Comparison of ENCODE assay signal across 13 cellular contexts in genomic region chr17:41772586-41773189, GRCh38. TPM values are rescaled to one million over a fixed set of nuclear protein-coding genes. Genes with fewer than 3 reads are reported as not detected.
DNase-seq lines count a peak whose midpoint lies in the region; ATAC-seq, FAIRE-seq and TF ChIP-seq lines count a peak whose summit lies in the region.
"Had no signal": no experiment of that assay in that cellular context is flagged by ENCODE, and none has a peak within 500 bp of the region (broad histone marks: within the 10 kb centered on the region; RNA-seq: fewer than 3 reads in every experiment).

No MANE protein-coding gene starts in this region.

- H3K9me3 ChIP-seq in body of pancreas (no peaks in the 10 kb centered on the region), keratinocyte (ENCODE audit: control insufficient read depth, low read depth, low read length) (no peaks in the 10 kb centered on the region), psoas muscle (no peaks in the 10 kb centered on the region), tibial artery (no peaks in the 10 kb centered on the region)

- intact Hi-C loops in body of pancreas (cut with DNase I) = no loop called here
- intact Hi-C loops in psoas muscle (cut with DNase I) = no loop called here
- intact Hi-C loops in tibial artery (cut with DNase I; ENCODE audit: low total_unique reads) = no loop called here

- peaks cover 17% of the 10 kb centered on the region; the same call in 1 of the 2 replicates for H3F3A ChIP-seq in GM23338 (replicated peaks; ENCODE audit: low read depth)

- no peak for DNase-seq in GM23338 (ENCODE audit: low spot score)
- DNase-seq in body of pancreas = no peak
- no peak for DNase-seq in keratinocyte (ENCODE audit: low read depth, low spot score)
- no peak for DNase-seq in psoas muscle
- DNase-seq in tibial artery = no peak
- DNase-seq in UCSD-AML1 (lab: John Stamatoyannopoulos, UW; ENCODE audit: unreplicated experiment) = no peak
- DNase-seq in endothelial cell (ENCODE audit: low spot score) = no peak
- DNase-seq in SW480 (ENCODE audit: low spot score) = no peak
- DNase-seq: activated naive CD8-positive, alpha-beta T cell treated with anti-CD3 and anti-CD28 coated beads for 36 hours; effector CD8-positive, alpha-beta T cell; stimulated activated CD8-positive, alpha-beta memory T cell treated with anti-CD3 and anti-CD28 coated beads, Interleukin-4, amount 100 ng/mL, for 48 hours had no signal

- H3K27me3 Mint-ChIP-seq in GM23338 (ENCODE audit: insufficient read depth, low read depth, poor library complexity) (peaks cover 13% of the 10 kb centered on the region), endothelial cell (ENCODE audit: unreplicated experiment) (peaks cover 20% of the 10 kb centered on the region)
- H3K27me3 Mint-ChIP-seq: activated naive CD8-positive, alpha-beta T cell treated with anti-CD3 and anti-CD28 coated beads for 36 hours had no signal

- 0 out of 2 replicates have a peak overlapping the region, but pooled peaks have one; percentile 13 for H3K4me3 ChIP-seq in GM23338
- H3K4me3 ChIP-seq in body of pancreas = no peak overlapping the region
- H3K4me3 ChIP-seq in keratinocyte (ENCODE audit: control insufficient read depth in 2 of 3, extremely low read depth in 1 of 3, insufficient read depth in 2 of 3, low read depth in 1 of 3, low read length in 3 of 3) = peak overlapping the region in 2 of 3 experiments; percentile 8 to 41
- H3K4me3 ChIP-seq in psoas muscle = no peak overlapping the region
- no peak overlapping the region for H3K4me3 ChIP-seq in tibial artery

- no peak for ATAC-seq in GM23338
- ATAC-seq in body of pancreas = no peak
- ATAC-seq in psoas muscle = no peak

- H3K4me1 Mint-ChIP-seq in GM23338 (peaks cover 52% of the 10 kb centered on the region), endothelial cell (ENCODE audit: unreplicated experiment) (peaks cover 43% of the 10 kb centered on the region)

- H3K4me3 Mint-ChIP-seq in GM23338 (no peak overlapping the region; the same call in 2 of the 3 replicates), endothelial cell (ENCODE audit: unreplicated experiment) (no peak overlapping the region)
- H3K4me3 Mint-ChIP-seq: activated naive CD8-positive, alpha-beta T cell treated with anti-CD3 and anti-CD28 coated beads for 36 hours; CD14-positive monocyte had no signal

- H3K9me3 Mint-ChIP-seq in GM23338 (no peaks in the 10 kb centered on the region), endothelial cell (ENCODE audit: unreplicated experiment) (no peaks in the 10 kb centered on the region)
- H3K9me3 Mint-ChIP-seq: activated naive CD8-positive, alpha-beta T cell treated with anti-CD3 and anti-CD28 coated beads for 36 hours had no signal

- H3K36me3 Mint-ChIP-seq in GM23338 (ENCODE audit: low read depth) (peaks cover 47% of the 10 kb centered on the region), endothelial cell (ENCODE audit: low read depth, unreplicated experiment) (peaks cover 30% of the 10 kb centered on the region)
- H3K36me3 Mint-ChIP-seq: activated naive CD8-positive, alpha-beta T cell treated with anti-CD3 and anti-CD28 coated beads for 36 hours had no signal

- H4K20me1 ChIP-seq in GM23338 (replicated peaks; ENCODE audit: insufficient read depth) = no peaks in the 10 kb centered on the region; the same call in none of the 2 replicates
- H4K20me1 ChIP-seq in keratinocyte (ENCODE audit: control insufficient read depth, extremely low read depth, insufficient read depth, low read length) = peaks cover 23% of the 10 kb centered on the region

- TF ChIP-seq CTCF in GM23338 (conservative IDR thresholded peaks at IDR 0.05; ENCODE audit: low read depth in 2 of 2) = no peak
- TF ChIP-seq CTCF in body of pancreas (IDR thresholded peaks at IDR 0.05) = no peak
- no peak for TF ChIP-seq CTCF in keratinocyte (optimal IDR thresholded peaks at IDR 0.05 in 1 of 3, IDR thresholded peaks at IDR 0.05 in 1 of 3, conservative IDR thresholded peaks at IDR 0.05 in 1 of 3; ENCODE audit: extremely low read depth in 1 of 3, insufficient read depth in 2 of 3, low read length in 3 of 3)
- no peak for TF ChIP-seq CTCF in psoas muscle (IDR thresholded peaks at IDR 0.05)
- no peak for TF ChIP-seq CTCF in tibial artery (IDR thresholded peaks at IDR 0.05)
- no peak for TF ChIP-seq CTCF in endothelial cell (IDR thresholded peaks at IDR 0.05; ENCODE audit: unreplicated experiment)

- no peak for FAIRE-seq in keratinocyte (lab: Jason Lieb, UNC)
- FAIRE-seq: G401.6 had no signal

- no peaks in the 10 kb centered on the region for H3K27me3 ChIP-seq in GM23338 (ENCODE audit: insufficient read depth)
- H3K27me3 ChIP-seq in body of pancreas = no peaks in the 10 kb centered on the region
- no peaks in the 10 kb centered on the region for H3K27me3 ChIP-seq in keratinocyte (ENCODE audit: control insufficient read depth, extremely low read depth, insufficient read depth, low read length)
- H3K27me3 ChIP-seq in psoas muscle (ENCODE audit: insufficient read depth in 3 of 3, low read length in 2 of 3) = no peaks in the 10 kb centered on the region
- no peaks in the 10 kb centered on the region for H3K27me3 ChIP-seq in tibial artery

- H3K27ac Mint-ChIP-seq in GM23338 (peak overlapping the region; percentile 94), endothelial cell (ENCODE audit: unreplicated experiment) (no peak overlapping the region)
- H3K27ac Mint-ChIP-seq: activated naive CD8-positive, alpha-beta T cell treated with anti-CD3 and anti-CD28 coated beads for 36 hours; CD14-positive monocyte had no signal

- peak overlapping the region; percentile 79 for H3K27ac ChIP-seq in GM23338 (ENCODE audit: low read depth)
- H3K27ac ChIP-seq in body of pancreas = peak overlapping the region; percentile 67 to 78 (median 75)
- peak overlapping the region; percentile 98 for H3K27ac ChIP-seq in keratinocyte (ENCODE audit: control insufficient read depth, insufficient read depth, low read length)
- peak overlapping the region; percentile 28 for H3K27ac ChIP-seq in psoas muscle
- H3K27ac ChIP-seq in tibial artery = no peak overlapping the region

- whole genome bisulfite sequencing in body of pancreas, 2 donors = 48 to 53% methylated on average over 10 to 19 of the region's 19 CpGs
- 82 to 89% (median 83%) methylated on average over 19 of the region's 19 CpGs for WGBS in psoas muscle, 3 donors

- H3K79me2 ChIP-seq in GM23338 (replicated peaks; ENCODE audit: insufficient read depth) (peaks cover 37% of the 10 kb centered on the region), keratinocyte (ENCODE audit: control insufficient read depth, insufficient read depth, low read length) (peaks cover 75% of the 10 kb centered on the region)

- H3K4me2 ChIP-seq in GM23338 (peak overlapping the region; percentile 68), keratinocyte (ENCODE audit: control insufficient read depth, extremely low read depth, insufficient read depth, low read depth, low read length) (peak overlapping the region; percentile 63)

- H3K9me1 ChIP-seq in keratinocyte (ENCODE audit: control insufficient read depth, extremely low read depth, insufficient read depth, low read length) = peaks cover 3% of the 10 kb centered on the region

- no peak for TF ChIP-seq POLR2A in body of pancreas (IDR thresholded peaks at IDR 0.05)

- H3K4me1 ChIP-seq in GM23338 (ENCODE audit: insufficient read depth) = peaks cover 52% of the 10 kb centered on the region
- peaks cover 57% of the 10 kb centered on the region for H3K4me1 ChIP-seq in body of pancreas
- H3K4me1 ChIP-seq in keratinocyte (ENCODE audit: control insufficient read depth, extremely low read depth, insufficient read depth, low read length) = peaks cover 58% of the 10 kb centered on the region
- peaks cover 32% of the 10 kb centered on the region for H3K4me1 ChIP-seq in psoas muscle
- H3K4me1 ChIP-seq in tibial artery = peaks cover 0 to 59% (median 12%) of the 10 kb centered on the region in 4 donors

- H3K36me3 ChIP-seq in GM23338 (ENCODE audit: insufficient read depth) (peaks cover 6% of the 10 kb centered on the region), body of pancreas (replicated peaks in 1 of 2; ENCODE audit: insufficient read depth in 1 of 2, low read depth in 2 of 2) (peaks cover 17 to 21% of the 10 kb centered on the region in 2 donors), keratinocyte (ENCODE audit: control insufficient read depth in 2 of 2, extremely low read depth in 1 of 2, insufficient read depth in 2 of 2, low read length in 2 of 2) (peaks cover 43 to 52% of the 10 kb centered on the region in 2 experiments), psoas muscle (ENCODE audit: insufficient read depth in 1 of 2, low read depth in 1 of 2) (peaks cover 0 to 44% of the 10 kb centered on the region in 2 donors), tibial artery (peaks cover 0 to 55% (median 31%) of the 10 kb centered on the region in 3 donors)

- dilution Hi-C loops in keratinocyte (cut with MboI; ENCODE audit: extremely low pct_ligation_motif_present, low sequenced_read_pairs) = no loop called here

- peak overlapping the region; percentile 81 for H3K9ac ChIP-seq in keratinocyte (ENCODE audit: control insufficient read depth, extremely low read depth, insufficient read depth, low read length)

- no peaks in the 10 kb centered on the region for H3K9me2 ChIP-seq in GM23338 (ENCODE audit: insufficient read depth)

- H2AFZ ChIP-seq in GM23338 (no peak overlapping the region), keratinocyte (ENCODE audit: control insufficient read depth, low read length) (no peak overlapping the region)

RNA-seq across cellular contexts. Expression of gene JUP, which starts 13.8 kb away (rescaled TPM):
- total RNA-seq in GM23338 (2014; rRNA removed; shearing (Covaris generic)) = 160 and 177 TPM in 2 replicates
- 45.5 and 47.2 TPM in 2 replicates for polyA plus RNA-seq in GM23338 (2016; fragmentation: Nextera tagmentation; extraction: Ambion mirVana)
- 10 to 100 TPM; 67.9 to 85.4 TPM for total RNA-seq in body of pancreas
- 152 to 261 TPM (median 192 TPM) in 3 replicates for polyA plus RNA-seq in keratinocyte
- 318 TPM for polyA plus RNA-seq in keratinocyte (2011; ENCODE audit: low read depth)
- 272 and 540 TPM in 2 replicates for polyA plus RNA-seq in keratinocyte (2011; cell fraction: cytosol; rRNA removed)
- 428 and 649 TPM in 2 replicates for polyA plus RNA-seq in keratinocyte (2011; cell fraction: nucleus; rRNA removed)
- polyA plus RNA-seq in keratinocyte (2012; ENCODE audit: low replicate concordance) = 597 and 1,055 TPM in 2 replicates
- 297 to 1,322 TPM (median 395 TPM) in 3 replicates for polyA minus RNA-seq in keratinocyte
- 688 TPM for polyA minus RNA-seq in keratinocyte (2011; cell fraction: cytosol; rRNA and poly(A)+ RNA removed)
- polyA minus RNA-seq in keratinocyte (2011; cell fraction: nucleus; rRNA and poly(A)+ RNA removed) = 540 and 556 TPM in 2 replicates
- 10 to 100 TPM; 19.4 to 55.0 (median 43.5) TPM for total RNA-seq in psoas muscle
- polyA plus RNA-seq in psoas muscle = 10 to 100 TPM in 2 of 3 donors, 1 to 10 TPM in 1; 9.4 to 30.3 (median 25.8) TPM
- 330 TPM for total RNA-seq in endothelial cell (ENCODE audit: unreplicated experiment)

RNA-seq across cellular contexts. Expression of gene HAP1, which starts 38.2 kb away (rescaled TPM):
- total RNA-seq in GM23338 (2014; rRNA removed; shearing (Covaris generic)) = 2.2 and 3.5 TPM in 2 replicates
- polyA plus RNA-seq in GM23338 (2016; fragmentation: Nextera tagmentation; extraction: Ambion mirVana) (1.4 and 1.6 TPM in 2 replicates), keratinocyte (0.95 to 2.3 TPM (median 1.6 TPM) in 3 replicates), psoas muscle (under 1 TPM; under 0.01 to 0.03 (median 0.01) TPM)
- total RNA-seq in body of pancreas (1 to 10 TPM in 1 of 2 donors, under 1 TPM in 1; 0.52 to 1.3 TPM), psoas muscle (under 1 TPM in 2 of 4 donors, not detected in 2; 0.06 to 0.14 TPM), endothelial cell (ENCODE audit: unreplicated experiment) (18.1 TPM)
- polyA plus RNA-seq in keratinocyte (2011; ENCODE audit: low read depth) = 5.9 TPM
- 0.95 and 1.3 TPM in 2 replicates for polyA plus RNA-seq in keratinocyte (2011; cell fraction: cytosol; rRNA removed)
- 11.3 and 11.7 TPM in 2 replicates for polyA plus RNA-seq in keratinocyte (2011; cell fraction: nucleus; rRNA removed)
- polyA plus RNA-seq in keratinocyte (2012; ENCODE audit: low replicate concordance) = 1.2 and 8.8 TPM in 2 replicates
- polyA minus RNA-seq in keratinocyte = 0.66 to 1.2 TPM (median 0.80 TPM) in 3 replicates
- polyA minus RNA-seq in keratinocyte (2011; cell fraction: cytosol; rRNA and poly(A)+ RNA removed) = not detected
- polyA minus RNA-seq in keratinocyte (2011; cell fraction: nucleus; rRNA and poly(A)+ RNA removed) = 1.3 and 1.8 TPM in 2 replicates
- polyA plus RNA-seq: CD14-positive monocyte had no signal

RNA-seq across cellular contexts. Expression of gene P3H4, which starts 39.1 kb away (rescaled TPM):
- total RNA-seq in GM23338 (2014; rRNA removed; shearing (Covaris generic)) = 27.9 and 33.3 TPM in 2 replicates
- polyA plus RNA-seq in GM23338 (2016; fragmentation: Nextera tagmentation; extraction: Ambion mirVana) = 16.0 and 17.0 TPM in 2 replicates
- total RNA-seq in body of pancreas = 10 to 100 TPM; 18.4 to 22.7 TPM
- polyA plus RNA-seq in keratinocyte = 4.2 to 8.4 TPM (median 5.9 TPM) in 3 replicates
- 6.9 TPM for polyA plus RNA-seq in keratinocyte (2011; ENCODE audit: low read depth)
- 2.3 and 4.9 TPM in 2 replicates for polyA plus RNA-seq in keratinocyte (2011; cell fraction: cytosol; rRNA removed)
- 9.6 and 11.8 TPM in 2 replicates for polyA plus RNA-seq in keratinocyte (2011; cell fraction: nucleus; rRNA removed)
- polyA plus RNA-seq in keratinocyte (2012; ENCODE audit: low replicate concordance) = 5.0 and 6.3 TPM in 2 replicates
- 2.3 to 8.0 TPM (median 4.4 TPM) in 3 replicates for polyA minus RNA-seq in keratinocyte
- 18.4 TPM for polyA minus RNA-seq in keratinocyte (2011; cell fraction: cytosol; rRNA and poly(A)+ RNA removed)
- polyA minus RNA-seq in keratinocyte (2011; cell fraction: nucleus; rRNA and poly(A)+ RNA removed) = 9.0 and 12.2 TPM in 2 replicates
- total RNA-seq in psoas muscle = 1 to 10 TPM; 1.7 to 3.4 (median 2.5) TPM
- polyA plus RNA-seq in psoas muscle = 1 to 10 TPM in 2 of 3 donors, under 1 TPM in 1; 0.58 to 1.5 (median 1.4) TPM
- total RNA-seq in endothelial cell (ENCODE audit: unreplicated experiment) = 22.6 TPM

RNA-seq across cellular contexts. Expression of gene FKBP10, which starts 40.1 kb away (rescaled TPM):
- total RNA-seq in GM23338 (2014; rRNA removed; shearing (Covaris generic)) = 137 and 151 TPM in 2 replicates
- polyA plus RNA-seq in GM23338 (2016; fragmentation: Nextera tagmentation; extraction: Ambion mirVana) (26.2 and 32.2 TPM in 2 replicates), keratinocyte (0.37 to 0.73 TPM (median 0.38 TPM) in 3 replicates), psoas muscle (1 to 10 TPM; 3.9 to 5.8 (median 4.7) TPM)
- total RNA-seq in body of pancreas (10 to 100 TPM; 22.3 to 33.6 TPM), psoas muscle (1 to 10 TPM; 5.4 to 9.5 (median 6.8) TPM), endothelial cell (ENCODE audit: unreplicated experiment) (167 TPM)
- 1.3 TPM for polyA plus RNA-seq in keratinocyte (2011; ENCODE audit: low read depth)
- 0.29 and 0.32 TPM in 2 replicates for polyA plus RNA-seq in keratinocyte (2011; cell fraction: cytosol; rRNA removed)
- polyA plus RNA-seq in keratinocyte (2011; cell fraction: nucleus; rRNA removed) = 1.6 and 2.1 TPM in 2 replicates
- 0.14 and 0.62 TPM in 2 replicates for polyA plus RNA-seq in keratinocyte (2012; ENCODE audit: low replicate concordance)
- polyA minus RNA-seq in keratinocyte = 0.13 to 4.1 TPM (median 2.9 TPM) in 3 replicates
- 0.96 TPM for polyA minus RNA-seq in keratinocyte (2011; cell fraction: cytosol; rRNA and poly(A)+ RNA removed)
- 1.2 and 1.8 TPM in 2 replicates for polyA minus RNA-seq in keratinocyte (2011; cell fraction: nucleus; rRNA and poly(A)+ RNA removed)
- polyA plus RNA-seq: CD14-positive monocyte had no signal

Comparison
In these comparisons a context has a peak if more than half of its experiments do, and no peak if none do; other contexts are left out.
1. H3K27ac ChIP-seq: peak in GM23338 (single experiment), body of pancreas (4 of 4), keratinocyte (single experiment) and psoas muscle (single experiment); none in tibial artery (0 of 2).
2. H3K4me3 ChIP-seq: peak in GM23338 (single experiment) and keratinocyte (2 of 3); none in body of pancreas (0 of 2), psoas muscle (single experiment) and tibial artery (0 of 2).